ENCODE assay signal across 17 cellular contexts in genomic region chr3:39779511-39780230, GRCh38. TPM values are rescaled to one million over a fixed set of nuclear protein-coding genes. Genes with fewer than 3 reads are reported as not detected.
DNase-seq lines count a peak whose midpoint lies in the region; ATAC-seq, FAIRE-seq and TF ChIP-seq lines count a peak whose summit lies in the region.
"Had no signal": no experiment of that assay in that cellular context is flagged by ENCODE, and none has a peak within 500 bp of the region (broad histone marks: within the 10 kb centered on the region; RNA-seq: fewer than 3 reads in every experiment).

No MANE protein-coding gene starts in this region.

- no peaks in the 10 kb centered on the region for H3K36me3 Mint-ChIP-seq in activated CD4-positive, alpha-beta T cell treated with anti-CD3 and anti-CD28 coated beads, Interleukin-2, amount 10 ng/mL, durations not matched to agents 24 days and 14 days (ENCODE audit: low read depth)
- no peaks in the 10 kb centered on the region for H3K36me3 Mint-ChIP-seq in activated CD4-positive, alpha-beta T cell treated with anti-CD3 and anti-CD28 coated beads, Interleukin-2, amount 10 ng/mL, durations not matched to agents 7 days and 5 days (ENCODE audit: low read depth)
- no peaks in the 10 kb centered on the region for H3K36me3 Mint-ChIP-seq in CD8-positive, alpha-beta T cell

- H3K27ac Mint-ChIP-seq in activated CD4-positive, alpha-beta T cell treated with anti-CD3 and anti-CD28 coated beads, Interleukin-2, amount 10 ng/mL, durations not matched to agents 24 days and 14 days: no peak overlapping the region
- no peak overlapping the region for H3K27ac Mint-ChIP-seq in activated CD4-positive, alpha-beta T cell treated with anti-CD3 and anti-CD28 coated beads, Interleukin-2, amount 10 ng/mL, durations not matched to agents 7 days and 5 days
- no peak overlapping the region for H3K27ac Mint-ChIP-seq in CD8-positive, alpha-beta T cell
- H3K27ac Mint-ChIP-seq: HFFc6 had no signal

- H3K9ac ChIP-seq in kidney (ENCODE audit: low read length in 2 of 2): no peak overlapping the region
- H3K9ac ChIP-seq: BLaER1, GM23248 had no signal

- no peak overlapping the region for H3K27ac ChIP-seq in kidney (ENCODE audit: low read depth in 2 of 2, low read length in 2 of 2)
- no peak overlapping the region for H3K27ac ChIP-seq in testis
- no peak overlapping the region for H3K27ac ChIP-seq in CD8-positive, alpha-beta T cell (ENCODE audit: low read depth, low read length)
- H3K27ac ChIP-seq: BLaER1, GM23248 had no signal

- H3K4me1 Mint-ChIP-seq in activated CD4-positive, alpha-beta T cell treated with anti-CD3 and anti-CD28 coated beads, Interleukin-2, amount 10 ng/mL, durations not matched to agents 24 days and 14 days: no peaks in the 10 kb centered on the region
- no peaks in the 10 kb centered on the region for H3K4me1 Mint-ChIP-seq in activated CD4-positive, alpha-beta T cell treated with anti-CD3 and anti-CD28 coated beads, Interleukin-2, amount 10 ng/mL, durations not matched to agents 7 days and 5 days
- H3K4me1 Mint-ChIP-seq in CD8-positive, alpha-beta T cell (ENCODE audit: low read depth): no peaks in the 10 kb centered on the region

- CTCF ChIA-PET in activated CD4-positive, alpha-beta T cell treated with anti-CD3 and anti-CD28 coated beads, Interleukin-2, amount 10 ng/mL, durations not matched to agents 7 days and 5 days (lab: Charles Lee): interaction anchor here (0.6 kb wide), 1 partner anchor 55 kb away, joined by 3 read pairs; no protein-coding TSS in a partner anchor
- CTCF ChIA-PET in CD8-positive, alpha-beta T cell (lab: Charles Lee): no interaction called here

- DNase-seq in activated CD4-positive, alpha-beta T cell treated with anti-CD3 and anti-CD28 coated beads, Interleukin-2, amount 10 ng/mL, durations not matched to agents 24 days and 14 days: peak; percentile 50
- no peak for DNase-seq in activated CD4-positive, alpha-beta T cell treated with anti-CD3 and anti-CD28 coated beads, Interleukin-2, amount 10 ng/mL, durations not matched to agents 7 days and 5 days
- DNase-seq in D341Med (ENCODE audit: low spot score) (peak; percentile 61), kidney (peak; percentile 65), testis (peak; percentile 30), D721Med (ENCODE audit: insufficient read length, low spot score) (no peak)
- no peak for DNase-seq in CD8-positive, alpha-beta T cell
- DNase-seq: 8988T, AML-193, DMS79, GM23248, HFFc6 had no signal

- no peak for ATAC-seq in CD8-positive, alpha-beta T cell
- ATAC-seq: GM12878 had no signal

- TF ChIP-seq CTCF in kidney (IDR thresholded peaks at IDR 0.05; ENCODE audit: borderline replicate concordance, extremely low read depth, insufficient read depth) (no peak), testis (IDR thresholded peaks at IDR 0.05) (no peak), D721Med (IDR thresholded peaks at IDR 0.05; ENCODE audit: insufficient read depth, missing control alignments) (no peak)
- no peak for TF ChIP-seq CTCF in CD8-positive, alpha-beta T cell (IDR thresholded peaks at IDR 0.05)

- WGBS in testis, 2 donors: 55 to 62% methylated on average over 13 to 30 of the region's 40 CpGs

- H3K36me3 ChIP-seq in kidney (ENCODE audit: control insufficient read depth in 1 of 2, insufficient read depth in 2 of 2, low read length in 2 of 2) (no peaks in the 10 kb centered on the region), testis (ENCODE audit: low read depth, missing control alignments) (no peaks in the 10 kb centered on the region)
- H3K36me3 ChIP-seq in CD8-positive, alpha-beta T cell (ENCODE audit: insufficient read depth, low read length): no peaks in the 10 kb centered on the region
- H3K36me3 ChIP-seq: BLaER1, HAP-1 had no signal

- intact Hi-C loops in activated CD4-positive, alpha-beta T cell treated with anti-CD3 and anti-CD28 coated beads, Interleukin-2, amount 10 ng/mL, durations not matched to agents 24 days and 14 days (cut with micrococcal nuclease): no loop called here
- intact Hi-C loops in kidney (cut with DNase I) (no loop called here), testis (cut with DNase I; ENCODE audit: low total_unique reads) (no loop called here)
- intact Hi-C loops in CD8-positive, alpha-beta T cell (cut with DNase I, micrococcal nuclease): no loop called here

- no peak for TF ChIP-seq POLR2A in testis (IDR thresholded peaks at IDR 0.05)

- POLR2A ChIA-PET in activated CD4-positive, alpha-beta T cell treated with anti-CD3 and anti-CD28 coated beads, Interleukin-2, amount 10 ng/mL, durations not matched to agents 7 days and 5 days (lab: Charles Lee): no interaction called here
- POLR2A ChIA-PET in CD8-positive, alpha-beta T cell (lab: Charles Lee): no interaction called here

- H3K9me3 ChIP-seq in kidney (ENCODE audit: control insufficient read depth in 1 of 2, low read length in 2 of 2) (no peaks in the 10 kb centered on the region), testis (no peaks in the 10 kb centered on the region)
- H3K9me3 ChIP-seq in CD8-positive, alpha-beta T cell (ENCODE audit: low read length): no peaks in the 10 kb centered on the region
- H3K9me3 ChIP-seq: HAP-1 had no signal

- H3K9me3 Mint-ChIP-seq in activated CD4-positive, alpha-beta T cell treated with anti-CD3 and anti-CD28 coated beads, Interleukin-2, amount 10 ng/mL, durations not matched to agents 24 days and 14 days: no peaks in the 10 kb centered on the region
- H3K9me3 Mint-ChIP-seq in activated CD4-positive, alpha-beta T cell treated with anti-CD3 and anti-CD28 coated beads, Interleukin-2, amount 10 ng/mL, durations not matched to agents 7 days and 5 days: no peaks in the 10 kb centered on the region
- H3K9me3 Mint-ChIP-seq in CD8-positive, alpha-beta T cell: no peaks in the 10 kb centered on the region

- H3K4me1 ChIP-seq in kidney (ENCODE audit: control insufficient read depth in 1 of 2, insufficient read depth in 1 of 2, low read depth in 1 of 2, low read length in 2 of 2) (no peaks in the 10 kb centered on the region), testis (no peaks in the 10 kb centered on the region)
- no peaks in the 10 kb centered on the region for H3K4me1 ChIP-seq in CD8-positive, alpha-beta T cell (ENCODE audit: insufficient read depth, low read length)
- H3K4me1 ChIP-seq: BLaER1, HAP-1 had no signal

- no peak overlapping the region for H3K4me3 ChIP-seq in kidney (ENCODE audit: low read length in 2 of 2)
- H3K4me3 ChIP-seq in testis: peak overlapping the region in 1 of 2 donors; percentile 51
- H3K4me3 ChIP-seq in CD8-positive, alpha-beta T cell (ENCODE audit: low read depth, low read length): no peak overlapping the region
- H3K4me3 ChIP-seq: BLaER1, GM12878, GM23248, HAP-1 had no signal

- H3K4me3 Mint-ChIP-seq in activated CD4-positive, alpha-beta T cell treated with anti-CD3 and anti-CD28 coated beads, Interleukin-2, amount 10 ng/mL, durations not matched to agents 24 days and 14 days: no peak overlapping the region
- H3K4me3 Mint-ChIP-seq in activated CD4-positive, alpha-beta T cell treated with anti-CD3 and anti-CD28 coated beads, Interleukin-2, amount 10 ng/mL, durations not matched to agents 7 days and 5 days: no peak overlapping the region
- no peak overlapping the region for H3K4me3 Mint-ChIP-seq in CD8-positive, alpha-beta T cell
- H3K4me3 Mint-ChIP-seq: HFFc6 had no signal

- FAIRE-seq in kidney (lab: Jason Lieb, UNC): no peak
- FAIRE-seq in D721Med (lab: Jason Lieb, UNC): no peak
- FAIRE-seq: GM12878, GM18507 had no signal

- no peaks in the 10 kb centered on the region for H3K27me3 ChIP-seq in testis
- H3K27me3 ChIP-seq in CD8-positive, alpha-beta T cell (ENCODE audit: insufficient read depth, low read length): no peaks in the 10 kb centered on the region
- H3K27me3 ChIP-seq: BLaER1 had no signal

- no peaks in the 10 kb centered on the region for H3K27me3 Mint-ChIP-seq in activated CD4-positive, alpha-beta T cell treated with anti-CD3 and anti-CD28 coated beads, Interleukin-2, amount 10 ng/mL, durations not matched to agents 24 days and 14 days
- H3K27me3 Mint-ChIP-seq in activated CD4-positive, alpha-beta T cell treated with anti-CD3 and anti-CD28 coated beads, Interleukin-2, amount 10 ng/mL, durations not matched to agents 7 days and 5 days: peaks cover 4% of the 10 kb centered on the region
- H3K27me3 Mint-ChIP-seq in CD8-positive, alpha-beta T cell (ENCODE audit: low read depth): peaks cover 7% of the 10 kb centered on the region

RNA-seq across cellular contexts. Expression of gene MYRIP, which starts 29.7 kb away (rescaled TPM):
- not detected in 2 replicates for total RNA-seq in activated CD4-positive, alpha-beta T cell treated with anti-CD3 and anti-CD28 coated beads, Interleukin-2, amount 10 ng/mL, durations not matched to agents 24 days and 14 days
- not detected for total RNA-seq in activated CD4-positive, alpha-beta T cell treated with anti-CD3 and anti-CD28 coated beads, Interleukin-2, amount 10 ng/mL, durations not matched to agents 7 days and 5 days
- 6.6 TPM for total RNA-seq in kidney
- 0.92 TPM for polyA plus RNA-seq in kidney (ENCODE audit: insufficient read depth, low read depth, low replicate concordance)
- 1 to 10 TPM; 4.8 to 5.8 TPM for total RNA-seq in testis
- 2.4 TPM for polyA plus RNA-seq in testis (ENCODE audit: insufficient read depth, low read depth, low replicate concordance)
- total RNA-seq in CD8-positive, alpha-beta T cell: not detected
- total RNA-seq: G401 had no signal

Comparison
In these comparisons a context has a peak if more than half of its experiments do, and no peak if none do; other contexts are left out.
1. DNase-seq: peak in activated CD4-positive, alpha-beta T cell treated with anti-CD3 and anti-CD28 coated beads, Interleukin-2, amount 10 ng/mL, durations not matched to agents 24 days and 14 days (single experiment), D341Med (single experiment), kidney (single experiment) and testis (single experiment); none in activated CD4-positive, alpha-beta T cell treated with anti-CD3 and anti-CD28 coated beads, Interleukin-2, amount 10 ng/mL, durations not matched to agents 7 days and 5 days (single experiment), D721Med (single experiment) and CD8-positive, alpha-beta T cell (0 of 7).